ENCODE assay signal across 9 cellular contexts in the genomic region with DNA sequence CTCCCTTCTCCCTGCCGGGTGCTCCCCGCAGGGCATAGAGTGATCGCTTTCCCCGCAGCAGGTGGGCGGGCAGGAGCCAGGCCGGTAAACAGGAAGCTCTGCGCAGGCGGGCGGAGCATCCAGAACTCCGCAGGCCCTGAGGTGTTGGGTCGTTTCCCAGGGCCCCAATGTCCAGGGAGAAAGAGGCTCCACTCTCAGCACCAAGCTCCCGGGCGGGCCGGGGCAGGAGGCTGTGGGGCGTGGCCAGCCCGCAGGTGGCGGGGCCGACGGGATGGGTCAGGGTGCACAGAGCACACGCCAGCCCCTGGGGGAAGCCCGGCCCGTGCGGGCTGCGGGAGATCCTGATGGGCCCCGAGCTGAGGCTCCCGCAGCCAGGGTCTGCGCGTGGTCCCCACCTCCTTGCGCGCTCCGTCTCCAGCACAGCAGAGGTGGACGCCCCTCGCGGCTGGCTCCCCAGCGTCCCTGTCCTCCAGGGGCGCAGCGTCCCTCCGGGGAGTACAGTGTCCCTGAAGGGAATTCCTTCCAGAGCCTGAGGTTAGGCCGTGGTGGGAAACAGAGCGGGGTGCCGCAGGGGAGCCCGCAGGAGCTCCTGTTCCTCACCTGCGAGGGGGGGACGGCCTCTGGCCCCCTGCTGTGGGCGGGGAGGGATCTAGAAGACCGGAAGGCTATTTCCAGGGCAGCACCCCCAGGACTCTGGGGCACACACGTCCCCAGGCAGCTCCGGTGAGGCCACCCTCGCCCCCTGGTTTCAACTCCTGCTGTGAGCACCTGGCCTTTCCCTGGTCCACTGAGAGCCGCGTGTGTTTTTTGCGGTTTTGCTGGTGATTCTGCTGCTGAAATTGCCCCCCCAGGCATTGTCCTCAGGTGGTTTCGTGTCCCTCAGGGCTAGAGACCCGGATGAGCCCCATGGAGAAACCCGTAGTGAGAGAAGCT. TPM values are rescaled to one million over a fixed set of nuclear protein-coding genes. Genes with fewer than 3 reads are reported as not detected.
DNase-seq lines count a peak whose midpoint lies in the region; ATAC-seq and TF ChIP-seq lines count a peak whose summit lies in the region.
"Had no signal": no experiment of that assay in that cellular context is flagged by ENCODE, and none has a peak within 500 bp of the region (broad histone marks: within the 10 kb centered on the region; RNA-seq: fewer than 3 reads in every experiment).

No MANE protein-coding gene starts in this region.

- 31% methylated on average over 54 of the region's 55 CpGs for WGBS in hepatocyte (ENCODE audit: low lambda C conversion rate, missing lambda C conversion rate)

- peaks cover 22% of the 10 kb centered on the region for H3K4me1 ChIP-seq in HUES48 (ENCODE audit: control insufficient read depth, insufficient read depth, low read length)
- peaks cover 22% of the 10 kb centered on the region for H3K4me1 ChIP-seq in hepatocyte (ENCODE audit: insufficient read depth)
- no peaks in the 10 kb centered on the region for H3K4me1 ChIP-seq in BE2C

- peak overlapping the region; percentile 76 for H3K27ac Mint-ChIP-seq in activated CD8-positive, alpha-beta T cell treated with anti-CD3 and anti-CD28 coated beads for 36 hours

- CTCF ChIA-PET in activated CD8-positive, alpha-beta T cell treated with anti-CD3 and anti-CD28 coated beads for 36 hours (lab: Charles Lee): interaction anchor here (0.6 to 2.3 kb wide), 7 partner anchors 9 to 144 kb away, joined by 3 to 14 read pairs (median 4); a partner anchor contains a TSS

- peaks cover 89% of the 10 kb centered on the region for H3K79me2 ChIP-seq in hepatocyte

- no peaks in the 10 kb centered on the region for H3K9me2 ChIP-seq in hepatocyte (replicated peaks; ENCODE audit: insufficient read depth)

- peak overlapping the region; percentile 78 for H3K4me2 ChIP-seq in hepatocyte

- H3K4me1 Mint-ChIP-seq in activated CD8-positive, alpha-beta T cell treated with anti-CD3 and anti-CD28 coated beads for 36 hours (ENCODE audit: low read depth): peaks cover 54% of the 10 kb centered on the region

- H3K27me3 ChIP-seq in HUES48 (ENCODE audit: control insufficient read depth, insufficient read depth, low read length) (no peaks in the 10 kb centered on the region), hepatocyte (no peaks in the 10 kb centered on the region), BE2C (no peaks in the 10 kb centered on the region)

- peak; percentile 57 for ATAC-seq in activated CD8-positive, alpha-beta T cell treated with anti-CD3 and anti-CD28 coated beads for 36 hours
- ATAC-seq in HG03342 (IDR thresholded peaks at IDR 0.05; ENCODE audit: unreplicated experiment) (no peak), GM21723 (IDR thresholded peaks at IDR 0.05; ENCODE audit: unreplicated experiment) (no peak)

- no peak for TF ChIP-seq CTCF in activated CD8-positive, alpha-beta T cell treated with anti-CD3 and anti-CD28 coated beads for 36 hours (IDR thresholded peaks at IDR 0.05)
- TF ChIP-seq CTCF in hepatocyte (IDR thresholded peaks at IDR 0.05; ENCODE audit: poor library complexity) (peak; percentile 9), BE2C (IDR thresholded peaks at IDR 0.05; ENCODE audit: low read depth, low read length) (no peak), foreskin fibroblast (IDR thresholded peaks at IDR 0.05; ENCODE audit: low read depth, low read length) (no peak)

- peaks cover 19% of the 10 kb centered on the region for H3K9me3 Mint-ChIP-seq in activated CD8-positive, alpha-beta T cell treated with anti-CD3 and anti-CD28 coated beads for 36 hours

- no peaks in the 10 kb centered on the region for H3K27me3 Mint-ChIP-seq in activated CD8-positive, alpha-beta T cell treated with anti-CD3 and anti-CD28 coated beads for 36 hours

- peaks cover 13% of the 10 kb centered on the region for H4K20me1 ChIP-seq in hepatocyte (ENCODE audit: insufficient read depth, poor library complexity, severe bottlenecking)

- peaks cover 32% of the 10 kb centered on the region for H3K36me3 Mint-ChIP-seq in activated CD8-positive, alpha-beta T cell treated with anti-CD3 and anti-CD28 coated beads for 36 hours (ENCODE audit: low read depth)

- H2AFZ ChIP-seq in hepatocyte: no peak overlapping the region

- H3K36me3 ChIP-seq in HUES48 (ENCODE audit: control insufficient read depth, insufficient read depth, low read length) (peaks cover 5% of the 10 kb centered on the region), hepatocyte (replicated peaks; ENCODE audit: insufficient read depth, low read depth) (no peaks in the 10 kb centered on the region), BE2C (no peaks in the 10 kb centered on the region)

- peak; percentile 70 for DNase-seq in activated CD8-positive, alpha-beta T cell treated with anti-CD3 and anti-CD28 coated beads for 36 hours
- DNase-seq in hepatocyte (ENCODE audit: low spot score) (peak; percentile 58), BE2C (no peak), foreskin fibroblast (no peak)
- peak; percentile 25 to 26 for DNase-seq in stimulated activated CD4-positive, alpha-beta T cell treated with anti-CD3 and anti-CD28 coated beads, Interleukin-4, amount 100 ng/mL, for 4 hours
- DNase-seq: IMR-90 had no signal

- H3K4me3 Mint-ChIP-seq in activated CD8-positive, alpha-beta T cell treated with anti-CD3 and anti-CD28 coated beads for 36 hours: peak overlapping the region; percentile 58

- POLR2A ChIA-PET in activated CD8-positive, alpha-beta T cell treated with anti-CD3 and anti-CD28 coated beads for 36 hours (lab: Charles Lee): interaction anchor here (0.7 to 1.2 kb wide), 5 partner anchors 12 to 131 kb away, joined by 3 to 8 read pairs (median 3); a partner anchor contains a TSS

- H3K27ac ChIP-seq in HUES48 (ENCODE audit: low read depth, low read length): peak overlapping the region; percentile 87
- H3K27ac ChIP-seq in hepatocyte: peak overlapping the region; percentile 8

- intact Hi-C loops in activated CD8-positive, alpha-beta T cell treated with anti-CD3 and anti-CD28 coated beads for 36 hours (cut with micrococcal nuclease): no loop called here

- peaks cover 6% of the 10 kb centered on the region; the same call in 1 of the 2 replicates for H3K9me3 ChIP-seq in HUES48 (ENCODE audit: control insufficient read depth, insufficient read depth, low read length)
- H3K9me3 ChIP-seq in hepatocyte (ENCODE audit: low read depth): no peaks in the 10 kb centered on the region
- 0 out of 2 replicates have a peak, but pooled peaks cover 5% of the 10 kb centered on the region for H3K9me3 ChIP-seq in BE2C

- H3K4me3 ChIP-seq in HUES48 (ENCODE audit: low read depth, low read length): peak overlapping the region; percentile 54
- H3K4me3 ChIP-seq in hepatocyte: no peak overlapping the region
- no peak overlapping the region for H3K4me3 ChIP-seq in BE2C (ENCODE audit: low read depth, low read length)
- no peak overlapping the region for H3K4me3 ChIP-seq in foreskin fibroblast (ENCODE audit: low read depth in 1 of 2, low read length in 2 of 2)

- peak overlapping the region; percentile 61 for H3K9ac ChIP-seq in HUES48 (ENCODE audit: low read depth, low read length)

RNA-seq across cellular contexts. Expression of a gene that starts 12.2 kb away (rescaled TPM):
- total RNA-seq in activated CD8-positive, alpha-beta T cell treated with anti-CD3 and anti-CD28 coated beads for 36 hours: 10 to 100 TPM; 20.4 to 22.2 TPM
- 13.7 and 20.7 TPM in 2 replicates for total RNA-seq in hepatocyte
- polyA plus RNA-seq in hepatocyte: 33.5 and 37.1 TPM in 2 replicates
- 20.4 TPM for polyA plus RNA-seq in BE2C (2012; ENCODE audit: insufficient read depth, insufficient read length, low read depth)

RNA-seq across cellular contexts. Expression of a gene that starts 20.1 kb away (rescaled TPM):
- 1 to 10 TPM in 1 of 2 experiments, under 1 TPM in 1; 0.69 to 2.4 TPM for total RNA-seq in activated CD8-positive, alpha-beta T cell treated with anti-CD3 and anti-CD28 coated beads for 36 hours
- 23.7 and 24.4 TPM in 2 replicates for total RNA-seq in hepatocyte
- polyA plus RNA-seq in hepatocyte: 49.2 and 56.9 TPM in 2 replicates
- polyA plus RNA-seq in BE2C (2012; ENCODE audit: insufficient read depth, insufficient read length, low read depth): 0.65 TPM
- total RNA-seq: IMR-90 had no signal
- polyA plus RNA-seq: IMR-90 had no signal

Comparison
In these comparisons a context has a peak if more than half of its experiments do, and no peak if none do; other contexts are left out.
1. DNase-seq: peak in activated CD8-positive, alpha-beta T cell treated with anti-CD3 and anti-CD28 coated beads for 36 hours (single experiment), hepatocyte (single experiment) and stimulated activated CD4-positive, alpha-beta T cell treated with anti-CD3 and anti-CD28 coated beads, Interleukin-4, amount 100 ng/mL, for 4 hours (2 of 2); none in BE2C (single experiment) and foreskin fibroblast (0 of 2).